8 cellular contexts compared by ENCODE assay signal in genomic region chr5:177311361-177311722, GRCh38. TPM values are rescaled to one million over a fixed set of nuclear protein-coding genes. Genes with fewer than 3 reads are reported as not detected.
DNase-seq lines count a peak whose midpoint lies in the region; ATAC-seq lines count a peak whose summit lies in the region.

No MANE protein-coding gene starts in this region.

- peaks cover 20% of the 10 kb centered on the region for H3K4me1 ChIP-seq in CD8-positive, alpha-beta memory T cell (ENCODE audit: insufficient read depth, low read length)
- H3K4me1 ChIP-seq in iPS-20b (ENCODE audit: insufficient read depth, low read length): peaks cover 9% of the 10 kb centered on the region; the same call in 1 of the 2 replicates
- H3K4me1 ChIP-seq in subcutaneous abdominal adipose tissue (ENCODE audit: control insufficient read depth in 5 of 5, insufficient read depth in 5 of 5, low read length in 5 of 5): peaks cover 2 to 52% (median 40%) of the 10 kb centered on the region in 5 donors

- H3K27me3 ChIP-seq in CD8-positive, alpha-beta memory T cell (ENCODE audit: insufficient read depth, low read length, poor library complexity, severe bottlenecking): no peaks in the 10 kb centered on the region
- no peaks in the 10 kb centered on the region; the same call in 1 of the 2 replicates for H3K27me3 ChIP-seq in iPS-20b (ENCODE audit: insufficient read depth, low read length)
- no peaks in the 10 kb centered on the region for H3K27me3 ChIP-seq in subcutaneous abdominal adipose tissue (ENCODE audit: control insufficient read depth in 5 of 5, insufficient read depth in 4 of 5, low read length in 5 of 5)

- H3K4me3 Mint-ChIP-seq in CD8-positive, alpha-beta memory T cell: peak overlapping the region; percentile 19 to 91 (median 63)
- H3K4me3 Mint-ChIP-seq in activated T-helper 17 cell treated with anti-CD3 and anti-CD28 coated beads, Interleukin-2, amount 50 U/mL, for 72 hours: peak overlapping the region; percentile 86

- H3K9ac ChIP-seq in iPS-20b (ENCODE audit: low read depth, low read length): peak overlapping the region; percentile 82
- H3K9ac ChIP-seq in subcutaneous abdominal adipose tissue (ENCODE audit: low read length in 5 of 5): no peak overlapping the region

- CTCF ChIA-PET in CD8-positive, alpha-beta memory T cell (lab: Charles Lee): interaction anchor here (1.8 to 3.5 kb wide), 4 partner anchors 13 to 198 kb away, joined by 5 to 28 read pairs (median 8); no protein-coding TSS in a partner anchor

- H3K27me3 Mint-ChIP-seq in CD8-positive, alpha-beta memory T cell: peaks cover 0 to 2% of the 10 kb centered on the region in 2 donors
- H3K27me3 Mint-ChIP-seq in activated T-helper 17 cell treated with anti-CD3 and anti-CD28 coated beads, Interleukin-2, amount 50 U/mL, for 72 hours: no peaks in the 10 kb centered on the region

- no peak for DNase-seq in CD8-positive, alpha-beta memory T cell

- H3K27ac ChIP-seq in CD8-positive, alpha-beta memory T cell (ENCODE audit: low read depth, low read length): peak overlapping the region; percentile 51
- no peak overlapping the region for H3K27ac ChIP-seq in iPS-20b (ENCODE audit: low read length)
- no peak overlapping the region for H3K27ac ChIP-seq in subcutaneous abdominal adipose tissue (ENCODE audit: low read depth, low read length)

- peak overlapping the region; percentile 70 for H3K4me3 ChIP-seq in CD8-positive, alpha-beta memory T cell (ENCODE audit: low read length)
- H3K4me3 ChIP-seq in iPS-20b (ENCODE audit: low read length): peak overlapping the region; percentile 76
- peak overlapping the region in 4 of 5 donors; percentile 27 to 73 (median 63) for H3K4me3 ChIP-seq in subcutaneous abdominal adipose tissue (ENCODE audit: low read depth in 1 of 5, low read length in 5 of 5)

- H3K4me1 Mint-ChIP-seq in CD8-positive, alpha-beta memory T cell: peaks cover 32 to 49% (median 35%) of the 10 kb centered on the region in 3 donors
- peaks cover 26% of the 10 kb centered on the region for H3K4me1 Mint-ChIP-seq in activated T-helper 17 cell treated with anti-CD3 and anti-CD28 coated beads, Interleukin-2, amount 50 U/mL, for 72 hours

- POLR2A ChIA-PET in CD8-positive, alpha-beta memory T cell (lab: Charles Lee): no interaction called here

- no peaks in the 10 kb centered on the region for H3K9me3 ChIP-seq in CD8-positive, alpha-beta memory T cell (ENCODE audit: low read length)
- H3K9me3 ChIP-seq in iPS-20b (ENCODE audit: insufficient read depth, low read depth, low read length) (no peaks in the 10 kb centered on the region), subcutaneous abdominal adipose tissue (ENCODE audit: control insufficient read depth in 5 of 5, low read length in 5 of 5) (no peaks in the 10 kb centered on the region)

- peak; percentile 1 for ATAC-seq in HG02763 (IDR thresholded peaks at IDR 0.05; ENCODE audit: unreplicated experiment)
- no peak for ATAC-seq in activated T-helper 17 cell treated with anti-CD3 and anti-CD28 coated beads, Interleukin-2, amount 50 U/mL, for 72 hours (replicated peaks)
- no peak for ATAC-seq in HG03520 (IDR thresholded peaks at IDR 0.05; ENCODE audit: unreplicated experiment)
- ATAC-seq in GM21367 (IDR thresholded peaks at IDR 0.05; ENCODE audit: unreplicated experiment): no peak
- no peak for ATAC-seq in HG03439 (IDR thresholded peaks at IDR 0.05; ENCODE audit: unreplicated experiment)

- no peaks in the 10 kb centered on the region for H3K9me3 Mint-ChIP-seq in CD8-positive, alpha-beta memory T cell
- H3K9me3 Mint-ChIP-seq in activated T-helper 17 cell treated with anti-CD3 and anti-CD28 coated beads, Interleukin-2, amount 50 U/mL, for 72 hours: no peaks in the 10 kb centered on the region

- peak overlapping the region in 1 of 8 donors; percentile 77 for H3K27ac Mint-ChIP-seq in CD8-positive, alpha-beta memory T cell
- peak overlapping the region; percentile 75 for H3K27ac Mint-ChIP-seq in activated T-helper 17 cell treated with anti-CD3 and anti-CD28 coated beads, Interleukin-2, amount 50 U/mL, for 72 hours

- peaks cover 3 to 8% (median 5%) of the 10 kb centered on the region in 3 donors for H3K36me3 Mint-ChIP-seq in CD8-positive, alpha-beta memory T cell
- peaks cover 16% of the 10 kb centered on the region for H3K36me3 Mint-ChIP-seq in activated T-helper 17 cell treated with anti-CD3 and anti-CD28 coated beads, Interleukin-2, amount 50 U/mL, for 72 hours (ENCODE audit: low read depth)

- H3K36me3 ChIP-seq in CD8-positive, alpha-beta memory T cell (ENCODE audit: insufficient read depth, low read length): peaks cover 7% of the 10 kb centered on the region
- H3K36me3 ChIP-seq in iPS-20b (ENCODE audit: insufficient read depth, low read depth, low read length) (peaks cover 10% of the 10 kb centered on the region), subcutaneous abdominal adipose tissue (ENCODE audit: control insufficient read depth in 5 of 5, insufficient read depth in 5 of 5, low read length in 5 of 5) (peaks cover 0 to 13% (median 12%) of the 10 kb centered on the region in 5 donors)

RNA-seq across cellular contexts. Expression of gene MXD3, which starts 0.4 kb away (rescaled TPM):
- 10 to 100 TPM; 10.2 to 13.4 TPM for total RNA-seq in CD8-positive, alpha-beta memory T cell
- 0.79 TPM for polyA plus RNA-seq in CD8-positive, alpha-beta memory T cell
- total RNA-seq in activated T-helper 17 cell treated with anti-CD3 and anti-CD28 coated beads, Interleukin-2, amount 50 U/mL, for 72 hours: 10 to 100 TPM; 21.9 to 26.0 TPM

RNA-seq across cellular contexts. Expression of gene PRELID1, which starts 7.7 kb away (rescaled TPM):
- 100 to 1,000 TPM; 342 to 344 TPM for total RNA-seq in CD8-positive, alpha-beta memory T cell
- 235 TPM for polyA plus RNA-seq in CD8-positive, alpha-beta memory T cell
- total RNA-seq in activated T-helper 17 cell treated with anti-CD3 and anti-CD28 coated beads, Interleukin-2, amount 50 U/mL, for 72 hours: 100 to 1,000 TPM; 142 to 314 TPM

RNA-seq across cellular contexts. Expression of gene RAB24, which starts 7.8 kb away (rescaled TPM):
- total RNA-seq in CD8-positive, alpha-beta memory T cell: 10 to 100 TPM; 26.1 to 28.3 TPM
- polyA plus RNA-seq in CD8-positive, alpha-beta memory T cell: 22.9 TPM
- total RNA-seq in activated T-helper 17 cell treated with anti-CD3 and anti-CD28 coated beads, Interleukin-2, amount 50 U/mL, for 72 hours: 10 to 100 TPM; 21.5 to 28.7 TPM

RNA-seq across cellular contexts. Expression of gene LMAN2, which starts 40.1 kb away (rescaled TPM):
- 100 to 1,000 TPM; 112 to 126 TPM for total RNA-seq in CD8-positive, alpha-beta memory T cell
- 276 TPM for polyA plus RNA-seq in CD8-positive, alpha-beta memory T cell
- total RNA-seq in activated T-helper 17 cell treated with anti-CD3 and anti-CD28 coated beads, Interleukin-2, amount 50 U/mL, for 72 hours: 100 to 1,000 TPM in 1 of 2 donors, 10 to 100 TPM in 1; 94.3 to 122 TPM

RNA-seq across cellular contexts. Expression of gene RGS14, which starts 46.4 kb away (rescaled TPM):
- total RNA-seq in CD8-positive, alpha-beta memory T cell: 10 to 100 TPM; 60.5 to 61.9 TPM
- polyA plus RNA-seq in CD8-positive, alpha-beta memory T cell: 83.5 TPM
- 100 to 1,000 TPM in 1 of 2 donors, 10 to 100 TPM in 1; 45.5 to 102 TPM for total RNA-seq in activated T-helper 17 cell treated with anti-CD3 and anti-CD28 coated beads, Interleukin-2, amount 50 U/mL, for 72 hours
